ENCODE assay signal across 4 cellular contexts in genomic region chr16:16155234-16155633, GRCh38.
TF ChIP-seq lines count a peak whose summit lies in the region.

No MANE protein-coding gene starts in this region.

TF ChIP-seq in HepG2, 621 proteins besides CTCF, POLR2A, EP300 and RAD21 (continues in another document):
- no peak for TF ChIP-seq SMAD1 (CRISPR knock-in tag; IDR thresholded peaks at IDR 0.05; ENCODE audit: borderline replicate concordance, low read depth)
- TF ChIP-seq, protein P1, sequence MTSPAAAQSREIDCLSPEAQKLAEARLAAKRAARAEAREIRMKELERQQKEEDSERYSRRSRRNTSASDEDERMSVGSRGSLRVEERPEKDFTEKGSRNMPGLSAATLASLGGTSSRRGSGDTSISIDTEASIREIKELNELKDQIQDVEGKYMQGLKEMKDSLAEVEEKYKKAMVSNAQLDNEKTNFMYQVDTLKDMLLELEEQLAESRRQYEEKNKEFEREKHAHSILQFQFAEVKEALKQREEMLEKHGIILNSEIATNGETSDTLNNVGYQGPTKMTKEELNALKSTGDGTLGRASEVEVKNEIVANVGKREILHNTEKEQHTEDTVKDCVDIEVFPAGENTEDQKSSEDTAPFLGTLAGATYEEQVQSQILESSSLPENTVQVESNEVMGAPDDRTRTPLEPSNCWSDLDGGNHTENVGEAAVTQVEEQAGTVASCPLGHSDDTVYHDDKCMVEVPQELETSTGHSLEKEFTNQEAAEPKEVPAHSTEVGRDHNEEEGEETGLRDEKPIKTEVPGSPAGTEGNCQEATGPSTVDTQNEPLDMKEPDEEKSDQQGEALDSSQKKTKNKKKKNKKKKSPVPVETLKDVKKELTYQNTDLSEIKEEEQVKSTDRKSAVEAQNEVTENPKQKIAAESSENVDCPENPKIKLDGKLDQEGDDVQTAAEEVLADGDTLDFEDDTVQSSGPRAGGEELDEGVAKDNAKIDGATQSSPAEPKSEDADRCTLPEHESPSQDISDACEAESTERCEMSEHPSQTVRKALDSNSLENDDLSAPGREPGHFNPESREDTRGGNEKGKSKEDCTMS (CRISPR knock-in tag; conservative IDR thresholded peaks at IDR 0.05): no peak
- no peak for TF ChIP-seq ETS1 (CRISPR knock-in tag; IDR thresholded peaks at IDR 0.05)
- TF ChIP-seq ZFP36L2 (CRISPR knock-in tag; IDR thresholded peaks at IDR 0.05): no peak
- TF ChIP-seq ZNF282 (IDR thresholded peaks at IDR 0.05; ENCODE audit: partially characterized antibody): peak; percentile 20
- TF ChIP-seq TAF1 (CRISPR knock-in tag; IDR thresholded peaks at IDR 0.05): no peak
- TF ChIP-seq PLSCR1 (CRISPR knock-in tag; IDR thresholded peaks at IDR 0.05; ENCODE audit: borderline replicate concordance): no peak
- no peak for TF ChIP-seq SALL1 (CRISPR knock-in tag; IDR thresholded peaks at IDR 0.05)

TF ChIP-seq in HEK293, 187 proteins besides CTCF, POLR2A, EP300 and RAD21:
- TF ChIP-seq, protein P2, sequence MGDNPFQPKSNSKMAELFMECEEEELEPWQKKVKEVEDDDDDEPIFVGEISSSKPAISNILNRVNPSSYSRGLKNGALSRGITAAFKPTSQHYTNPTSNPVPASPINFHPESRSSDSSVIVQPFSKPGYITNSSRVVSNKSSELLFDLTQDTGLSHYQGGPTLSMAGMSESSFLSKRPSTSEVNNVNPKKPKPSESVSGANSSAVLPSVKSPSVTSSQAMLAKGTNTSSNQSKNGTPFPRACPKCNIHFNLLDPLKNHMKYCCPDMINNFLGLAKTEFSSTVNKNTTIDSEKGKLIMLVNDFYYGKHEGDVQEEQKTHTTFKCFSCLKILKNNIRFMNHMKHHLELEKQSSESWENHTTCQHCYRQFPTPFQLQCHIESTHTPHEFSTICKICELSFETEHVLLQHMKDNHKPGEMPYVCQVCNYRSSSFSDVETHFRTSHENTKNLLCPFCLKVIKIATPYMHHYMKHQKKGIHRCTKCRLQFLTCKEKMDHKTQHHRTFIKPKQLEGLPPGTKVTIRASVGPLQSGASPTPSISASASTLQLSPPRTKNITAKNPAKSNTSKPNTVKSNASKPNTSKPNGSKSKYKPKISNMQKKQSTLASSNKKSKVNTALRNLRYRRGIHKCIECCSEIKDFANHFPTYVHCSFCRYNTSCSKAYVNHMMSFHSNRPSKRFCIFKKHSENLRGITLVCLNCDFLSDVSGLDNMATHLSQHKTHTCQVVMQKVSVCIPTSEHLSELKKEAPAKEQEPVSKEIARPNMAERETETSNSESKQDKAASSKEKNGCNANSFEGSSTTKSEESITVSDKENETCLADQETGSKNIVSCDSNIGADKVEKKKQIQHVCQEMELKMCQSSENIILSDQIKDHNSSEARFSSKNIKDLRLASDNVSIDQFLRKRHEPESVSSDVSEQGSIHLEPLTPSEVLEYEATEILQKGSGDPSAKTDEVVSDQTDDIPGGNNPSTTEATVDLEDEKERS (tag by site-specific recombination; IDR thresholded peaks at IDR 0.05): no peak
- TF ChIP-seq ZNF610 (tag by site-specific recombination; IDR thresholded peaks at IDR 0.05; ENCODE audit: borderline replicate concordance) (no peak), ZNF366 (tag by site-specific recombination; conservative IDR thresholded peaks at IDR 0.05) (peak; percentile 95), ZBTB17 (tag by site-specific recombination; IDR thresholded peaks at IDR 0.05) (peak; percentile 82)

TF ChIP-seq in K562, 482 proteins besides CTCF, POLR2A, EP300 and RAD21:
- TF ChIP-seq KDM1A (IDR thresholded peaks at IDR 0.05) (0 out of 4 replicates have a peak, but pooled peaks have one; percentile 13), MCM7 (IDR thresholded peaks at IDR 0.05) (no peak), NRF1 (conservative IDR thresholded peaks at IDR 0.05 in 1 of 2, IDR thresholded peaks at IDR 0.05 in 1 of 2) (no peak)

TF ChIP-seq in GM23338, 12 proteins besides CTCF, POLR2A, EP300 and RAD21:
- no peak for TF ChIP-seq ZNF331 (CRISPR knock-in tag; IDR thresholded peaks at IDR 0.05; ENCODE audit: low read depth)
- no peak for TF ChIP-seq ZNF462 (CRISPR knock-in tag; IDR thresholded peaks at IDR 0.05)
- TF ChIP-seq EZH2 (IDR thresholded peaks at IDR 0.05; ENCODE audit: low read depth, unreplicated experiment): no peak
- TF ChIP-seq ETS1 (IDR thresholded peaks at IDR 0.05): no peak
- TF ChIP-seq POLR2AphosphoS5 (IDR thresholded peaks at IDR 0.05; ENCODE audit: low read depth): no peak
- TF ChIP-seq CREB1 (CRISPR knock-in tag; IDR thresholded peaks at IDR 0.05; ENCODE audit: low read depth): no peak
- TF ChIP-seq JUNB (IDR thresholded peaks at IDR 0.05; ENCODE audit: unreplicated experiment): no peak
- no peak for TF ChIP-seq STAT1 (IDR thresholded peaks at IDR 0.05; ENCODE audit: unreplicated experiment)
- TF ChIP-seq ZNF114 (CRISPR knock-in tag; IDR thresholded peaks at IDR 0.05): no peak
- no peak for TF ChIP-seq NANOG (IDR thresholded peaks at IDR 0.05; ENCODE audit: borderline replicate concordance)
- TF ChIP-seq EZH2phosphoT487 (IDR thresholded peaks at IDR 0.05; ENCODE audit: unreplicated experiment): no peak
- no peak for TF ChIP-seq REST (IDR thresholded peaks at IDR 0.05; ENCODE audit: unreplicated experiment)
